11 cellular contexts compared by ENCODE assay signal in the genomic region with DNA sequence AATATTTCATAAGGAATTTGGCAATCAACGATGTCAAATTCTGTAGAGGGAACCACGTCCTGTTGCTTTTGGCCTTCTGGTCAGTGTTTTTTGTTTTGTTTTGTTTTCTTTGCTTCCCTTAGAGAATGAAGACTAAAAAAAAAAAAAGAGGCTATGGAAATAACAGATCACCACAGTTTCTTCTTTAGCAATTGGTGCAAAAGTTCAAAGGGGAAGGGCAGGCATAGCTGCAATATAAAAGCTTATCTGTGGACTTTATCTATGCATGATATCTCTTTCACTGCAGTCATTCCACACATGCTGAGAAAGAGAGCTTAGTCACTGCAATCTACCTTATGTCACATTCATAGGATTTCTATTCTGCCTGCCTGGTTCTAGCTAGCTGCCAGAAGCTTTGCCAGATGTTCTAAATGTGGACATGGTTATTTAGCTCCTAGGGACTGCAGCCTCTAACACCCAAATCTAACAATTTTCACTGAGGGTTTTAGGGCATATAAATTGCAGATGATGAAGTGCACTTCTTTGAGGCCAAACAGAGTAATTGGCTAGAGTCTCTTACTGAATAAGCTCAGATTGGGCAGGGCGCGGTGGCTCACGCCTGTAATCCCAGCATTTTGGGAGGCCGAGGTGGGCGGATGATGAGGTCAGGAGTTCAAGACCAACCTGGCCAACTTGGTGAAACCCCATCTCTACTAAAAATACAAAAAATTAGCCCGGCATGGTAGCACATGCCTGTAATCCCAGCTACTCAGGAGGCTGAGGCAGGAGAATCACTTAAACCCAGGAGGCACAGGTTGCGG.
DNase-seq lines count a peak whose midpoint lies in the region; ATAC-seq and TF ChIP-seq lines count a peak whose summit lies in the region.
"Had no signal": no experiment of that assay in that cellular context is flagged by ENCODE, and none has a peak within 500 bp of the region (broad histone marks: within the 10 kb centered on the region; RNA-seq: fewer than 3 reads in every experiment).

No MANE protein-coding gene starts in this region.

- H3K27me3 ChIP-seq in SJCRH30 (no peaks in the 10 kb centered on the region), rectal smooth muscle tissue (ENCODE audit: control insufficient read depth, insufficient read depth, low read length) (no peaks in the 10 kb centered on the region), stomach (no peaks in the 10 kb centered on the region), thyroid gland (no peaks in the 10 kb centered on the region)
- H3K27me3 ChIP-seq: spleen had no signal

- no peak for TF ChIP-seq EP300 in stomach (IDR thresholded peaks at IDR 0.05)

- peak overlapping the region; percentile 17; the same call in 1 of the 2 replicates for H3K27ac ChIP-seq in SJCRH30
- peak overlapping the region; percentile 43 for H3K27ac ChIP-seq in rectal smooth muscle tissue (ENCODE audit: low read depth, low read length)
- peak overlapping the region in 1 of 5 donors; percentile 9 for H3K27ac ChIP-seq in stomach
- peak overlapping the region in 1 of 3 donors; percentile 35 for H3K27ac ChIP-seq in thyroid gland
- H3K27ac ChIP-seq: spleen had no signal

- no peak overlapping the region for H3K9ac ChIP-seq in rectal smooth muscle tissue (ENCODE audit: low read length)

- intact Hi-C loops in stomach (cut with DNase I; ENCODE audit: low total_unique reads), result no loop called here
- intact Hi-C loops in thyroid gland (cut with DNase I), result no loop called here

- TF ChIP-seq POLR2A in stomach (IDR thresholded peaks at IDR 0.05), result no peak
- TF ChIP-seq POLR2A in thyroid gland (IDR thresholded peaks at IDR 0.05), result no peak

- H3K36me3 ChIP-seq in SJCRH30 (no peaks in the 10 kb centered on the region), rectal smooth muscle tissue (ENCODE audit: control insufficient read depth, insufficient read depth, low read length) (no peaks in the 10 kb centered on the region), stomach (no peaks in the 10 kb centered on the region), thyroid gland (no peaks in the 10 kb centered on the region)
- H3K36me3 ChIP-seq: spleen had no signal

- H3K4me3 ChIP-seq in SJCRH30 (no peak overlapping the region), rectal smooth muscle tissue (ENCODE audit: low read length) (no peak overlapping the region), stomach (no peak overlapping the region), thyroid gland (replicated peaks in 1 of 3) (no peak overlapping the region)
- H3K4me3 ChIP-seq: spleen had no signal

- H3K9me3 ChIP-seq in SJCRH30 (replicated peaks) (peaks cover 3% of the 10 kb centered on the region; the same call in 1 of the 2 replicates), stomach (no peaks in the 10 kb centered on the region), thyroid gland (no peaks in the 10 kb centered on the region)

- TF ChIP-seq CTCF in stomach (IDR thresholded peaks at IDR 0.05) (no peak), GM10266 (IDR thresholded peaks at IDR 0.05; ENCODE audit: control insufficient read depth, insufficient read depth, low read depth, missing control alignments) (no peak), thyroid gland (IDR thresholded peaks at IDR 0.05) (no peak)

- WGBS in stomach, 5 donors, result 75 to 78% (median 76%) methylated on average over 9 of the region's 9 CpGs
- WGBS in thyroid gland, 2 donors, result 76 to 80% methylated on average over 9 of the region's 9 CpGs

- peaks cover 12% of the 10 kb centered on the region for H3K4me1 ChIP-seq in SJCRH30
- no peaks in the 10 kb centered on the region for H3K4me1 ChIP-seq in rectal smooth muscle tissue (ENCODE audit: control insufficient read depth, insufficient read depth, low read length)
- H3K4me1 ChIP-seq in stomach, result peaks cover 0 to 10% (median 0%) of the 10 kb centered on the region in 4 donors
- peaks cover 0 to 3% of the 10 kb centered on the region in 2 donors for H3K4me1 ChIP-seq in thyroid gland
- H3K4me1 ChIP-seq: spleen had no signal

- DNase-seq in ELR (ENCODE audit: low read depth) (peak; percentile 56), SJCRH30 (peak; percentile 7 to 49), fibroblast of the conjunctiva (ENCODE audit: low read depth) (peak; percentile 69), stomach (no peak), GM10266 (ENCODE audit: extremely low spot score) (no peak), thyroid gland (no peak)
- DNase-seq: activated CD4-positive, alpha-beta T cell treated with anti-CD3 and anti-CD28 coated beads for 1 hour; NCI-H774; spleen had no signal

- ATAC-seq in HG03432 (IDR thresholded peaks at IDR 0.05; ENCODE audit: unreplicated experiment), result no peak

Comparison
In these comparisons a context has a peak if more than half of its experiments do, and no peak if none do; other contexts are left out.
1. DNase-seq: peak in ELR (single experiment), SJCRH30 (2 of 2) and fibroblast of the conjunctiva (single experiment); none in stomach (single experiment), GM10266 (single experiment) and thyroid gland (0 of 2).